In genomic region chr3:11568503-11569155, GRCh38 we compare ENCODE assay signal across 8 cellular contexts.
DNase-seq lines count a peak whose midpoint lies in the region; ATAC-seq and TF ChIP-seq lines count a peak whose summit lies in the region.

No MANE protein-coding gene starts in this region.

- H3K27ac ChIP-seq in SK-N-SH (ENCODE audit: low read depth in 2 of 2, low read length in 1 of 2): peak overlapping the region; percentile 77 to 99
- H3K27ac ChIP-seq in osteoblast (ENCODE audit: low read depth, low read length): peak overlapping the region; percentile 100

- TF ChIP-seq CTCF in AG10803 (conservative IDR thresholded peaks at IDR 0.05; ENCODE audit: low read length) (no peak), SK-N-SH (IDR thresholded peaks at IDR 0.05) (no peak), fibroblast of villous mesenchyme (IDR thresholded peaks at IDR 0.05; ENCODE audit: insufficient read depth, low read depth, low read length) (no peak), osteoblast (IDR thresholded peaks at IDR 0.05; ENCODE audit: extremely low read depth, low read depth, low read length) (no peak), Caco-2 (IDR thresholded peaks at IDR 0.05; ENCODE audit: insufficient read depth in 1 of 2, low read depth in 1 of 2, low read length in 1 of 2, severe bottlenecking in 1 of 2, unreplicated experiment in 1 of 2) (no peak)

- H4K20me1 ChIP-seq in SK-N-SH (ENCODE audit: insufficient read depth) (peaks cover 28% of the 10 kb centered on the region), osteoblast (ENCODE audit: insufficient read depth, low read length) (peaks cover 1% of the 10 kb centered on the region)

- H3K9me2 ChIP-seq in SK-N-SH: no peaks in the 10 kb centered on the region

- H3K36me3 ChIP-seq in SK-N-SH (replicated peaks in 1 of 2; ENCODE audit: control insufficient read depth in 1 of 2, insufficient read depth in 2 of 2, low read length in 1 of 2) (peaks cover 10 to 25% of the 10 kb centered on the region in 2 experiments), osteoblast (ENCODE audit: insufficient read depth, low read length) (peaks cover 30% of the 10 kb centered on the region), Caco-2 (ENCODE audit: control insufficient read depth, insufficient read depth, low read length) (no peaks in the 10 kb centered on the region)

- DNase-seq in AG10803 (ENCODE audit: low read depth): peak; percentile 95
- no peak for DNase-seq in SK-N-SH
- peak; percentile 95 for DNase-seq in fibroblast of villous mesenchyme (ENCODE audit: low read depth)
- peak; percentile 99 for DNase-seq in osteoblast (ENCODE audit: insufficient read length, low spot score, missing footprints)
- DNase-seq in Caco-2: no peak
- DNase-seq in NCI-H146 treated with DMSO at 0.1 percent for 48 hours (lab: John Stamatoyannopoulos, UW; ENCODE audit: unreplicated experiment): no peak

- H3K27ac Mint-ChIP-seq in Caco-2 (ENCODE audit: unreplicated experiment): no peak overlapping the region

- H3K4me1 ChIP-seq in SK-N-SH (ENCODE audit: control insufficient read depth in 1 of 2, insufficient read depth in 2 of 2, low read depth in 1 of 2, low read length in 1 of 2) (peaks cover 14 to 15% of the 10 kb centered on the region in 2 experiments; a peak in 3 of 4 replicates), osteoblast (ENCODE audit: insufficient read depth, low read length) (peaks cover 50% of the 10 kb centered on the region), Caco-2 (no peaks in the 10 kb centered on the region)

- peak overlapping the region; percentile 75 for H3K9ac ChIP-seq in SK-N-SH

- POLR2A ChIA-PET in SK-N-SH (lab: Yijun Ruan, JAX): no interaction called here
- POLR2A ChIA-PET in Caco-2 (lab: Charles Lee): no interaction called here

- CTCF ChIA-PET in SK-N-SH (lab: Yijun Ruan, JAX) (no interaction called here), Caco-2 (lab: Charles Lee) (no interaction called here)

- H3K9me3 ChIP-seq in SK-N-SH: no peaks in the 10 kb centered on the region
- no peaks in the 10 kb centered on the region for H3K9me3 ChIP-seq in osteoblast (ENCODE audit: low read depth, low read length)
- no peaks in the 10 kb centered on the region for H3K9me3 ChIP-seq in Caco-2

- WGBS in SK-N-SH (ENCODE audit: low lambda C conversion rate): 10% methylated on average over 25 of the region's 29 CpGs

- peak overlapping the region; percentile 81 for H3K4me2 ChIP-seq in SK-N-SH
- peak overlapping the region; percentile 78 for H3K4me2 ChIP-seq in osteoblast (ENCODE audit: insufficient read depth, low read length)

- H3K4me3 ChIP-seq in AG10803 (ENCODE audit: low read length) (peak overlapping the region; percentile 52), SK-N-SH (ENCODE audit: low read depth in 2 of 2, low read length in 1 of 2) (peak overlapping the region; percentile 20 to 59; a peak in 3 of 4 replicates), fibroblast of villous mesenchyme (ENCODE audit: low read depth, low read length) (peak overlapping the region; percentile 43), osteoblast (ENCODE audit: insufficient read depth, low read length) (peak overlapping the region; percentile 61), Caco-2 (ENCODE audit: low read depth, low read length) (no peak overlapping the region)

- H3K79me2 ChIP-seq in SK-N-SH (ENCODE audit: insufficient read depth) (peaks cover 90% of the 10 kb centered on the region), osteoblast (ENCODE audit: insufficient read depth, low read length) (peaks cover 86% of the 10 kb centered on the region)

- no peaks in the 10 kb centered on the region for H3K4me1 Mint-ChIP-seq in Caco-2 (ENCODE audit: low read depth, unreplicated experiment)

- H2AFZ ChIP-seq in SK-N-SH (ENCODE audit: low read depth): no peak overlapping the region
- no peak overlapping the region for H2AFZ ChIP-seq in osteoblast (ENCODE audit: low read length)

- peaks cover 33% of the 10 kb centered on the region for H3F3A ChIP-seq in SK-N-SH (replicated peaks; ENCODE audit: insufficient read depth)

- no TSS peak for BruUV-seq in Caco-2 (replicated peaks; lab: Mats Ljungman, UMichigan)

- TF ChIP-seq EP300 in SK-N-SH (IDR thresholded peaks at IDR 0.05; ENCODE audit: borderline replicate concordance in 1 of 2, low read depth in 1 of 2, low read length in 1 of 2): peak in 1 of 2 experiments; percentile 75; a peak in 2 of 4 replicates

- ATAC-seq in GM19452 (IDR thresholded peaks at IDR 0.05; ENCODE audit: unreplicated experiment) (no peak), GM18511 (IDR thresholded peaks at IDR 0.05; ENCODE audit: unreplicated experiment) (no peak)

- no peaks in the 10 kb centered on the region for H3K9me3 Mint-ChIP-seq in Caco-2 (ENCODE audit: unreplicated experiment)

- no peaks in the 10 kb centered on the region for H3K27me3 Mint-ChIP-seq in Caco-2 (ENCODE audit: insufficient read depth, unreplicated experiment)

- TF ChIP-seq RAD21 in SK-N-SH (IDR thresholded peaks at IDR 0.05; ENCODE audit: low read length): no peak

- H3K27me3 ChIP-seq in SK-N-SH (ENCODE audit: insufficient read depth) (no peaks in the 10 kb centered on the region), osteoblast (ENCODE audit: insufficient read depth, low read length) (no peaks in the 10 kb centered on the region), Caco-2 (replicated peaks; ENCODE audit: control insufficient read depth, insufficient read depth, low read length) (no peaks in the 10 kb centered on the region)

- H3K36me3 Mint-ChIP-seq in Caco-2 (ENCODE audit: insufficient read depth, unreplicated experiment): peaks cover 38% of the 10 kb centered on the region

- intact Hi-C loops in Caco-2 (cut with micrococcal nuclease; ENCODE audit: unreplicated experiment): no loop called here

- H3K4me3 Mint-ChIP-seq in Caco-2 (ENCODE audit: unreplicated experiment): no peak overlapping the region

TF ChIP-seq in SK-N-SH, 30 proteins besides CTCF, POLR2A, EP300 and RAD21 (continues in another document):
- TF ChIP-seq NFIC (IDR thresholded peaks at IDR 0.05; ENCODE audit: borderline replicate concordance) (peak; percentile 70), NRF1 (IDR thresholded peaks at IDR 0.05; ENCODE audit: low read depth, low read length) (no peak), PBX3 (IDR thresholded peaks at IDR 0.05) (peak; percentile 71), USF1 (IDR thresholded peaks at IDR 0.05; ENCODE audit: borderline replicate concordance, low read depth) (peak; percentile 77), TEAD4 (IDR thresholded peaks at IDR 0.05; ENCODE audit: borderline replicate concordance, insufficient read depth) (no peak; the same call in none of the 2 replicates), FOXJ3 (CRISPR knock-in tag; IDR thresholded peaks at IDR 0.05) (no peak), ELF1 (IDR thresholded peaks at IDR 0.05) (peak; percentile 13; the same call in 1 of the 2 replicates), SIN3A (IDR thresholded peaks at IDR 0.05; ENCODE audit: borderline replicate concordance, low read depth, low read length) (0 out of 2 replicates have a peak, but pooled peaks have one; percentile 12), SMC3 (IDR thresholded peaks at IDR 0.05; ENCODE audit: low read depth, low read length) (no peak), RXRA (IDR thresholded peaks at IDR 0.05; ENCODE audit: borderline replicate concordance, low read depth) (no peak), ZBTB33 (IDR thresholded peaks at IDR 0.05; ENCODE audit: borderline replicate concordance, low read depth) (0 out of 2 replicates have a peak, but pooled peaks have one; percentile 60), FOSL2 (IDR thresholded peaks at IDR 0.05; ENCODE audit: borderline replicate concordance, low read depth) (peak; percentile 85), TCF12 (IDR thresholded peaks at IDR 0.05) (peak; percentile 61), GABPA (IDR thresholded peaks at IDR 0.05; ENCODE audit: low read depth) (0 out of 2 replicates have a peak, but pooled peaks have one; percentile 34), FOXM1 (IDR thresholded peaks at IDR 0.05; ENCODE audit: low read depth) (no peak), EZH2phosphoT487 (IDR thresholded peaks at IDR 0.05; ENCODE audit: borderline replicate concordance, low read depth) (no peak), MXI1 (IDR thresholded peaks at IDR 0.05; ENCODE audit: low read depth, low read length) (no peak), MEF2A (IDR thresholded peaks at IDR 0.05; ENCODE audit: borderline replicate concordance, low read depth) (peak; percentile 42; the same call in 1 of the 2 replicates), POLR2AphosphoS5 (IDR thresholded peaks at IDR 0.05; ENCODE audit: low read depth, low read length) (no peak; the same call in 1 of the 2 replicates), RFX5 (IDR thresholded peaks at IDR 0.05; ENCODE audit: low read length) (no peak)

Comparison
In these comparisons a context has a peak if more than half of its experiments do, and no peak if none do; other contexts are left out.
1. DNase-seq: peak in AG10803 (single experiment), fibroblast of villous mesenchyme (single experiment) and osteoblast (single experiment); none in SK-N-SH (single experiment), Caco-2 (0 of 2) and NCI-H146 treated with DMSO at 0.1 percent for 48 hours (single experiment).